Comparison of ENCODE assay signal across 12 cellular contexts in genomic region chr19:49559928-49560327, GRCh38. TPM values are rescaled to one million over a fixed set of nuclear protein-coding genes. Genes with fewer than 3 reads are reported as not detected.
DNase-seq lines count a peak whose midpoint lies in the region; ATAC-seq and TF ChIP-seq lines count a peak whose summit lies in the region.
"Had no signal": no experiment of that assay in that cellular context is flagged by ENCODE, and none has a peak within 500 bp of the region (broad histone marks: within the 10 kb centered on the region; RNA-seq: fewer than 3 reads in every experiment).

No MANE protein-coding gene starts in this region.

- peaks cover 18% of the 10 kb centered on the region for H3K36me3 ChIP-seq in CD8-positive, alpha-beta T cell (ENCODE audit: insufficient read depth, low read length)
- peaks cover 0 to 41% of the 10 kb centered on the region in 2 donors for H3K36me3 ChIP-seq in vagina

- no peaks in the 10 kb centered on the region for H3K27me3 ChIP-seq in CD8-positive, alpha-beta T cell (ENCODE audit: insufficient read depth, low read length)
- H3K27me3 ChIP-seq in dorsolateral prefrontal cortex = no peaks in the 10 kb centered on the region
- no peaks in the 10 kb centered on the region for H3K27me3 ChIP-seq in foreskin keratinocyte
- no peaks in the 10 kb centered on the region for H3K27me3 ChIP-seq in vagina

- intact Hi-C loops in CD8-positive, alpha-beta T cell (cut with DNase I, micrococcal nuclease) = loop anchor here in 1 of 2 experiments (1.0 kb wide), 1 partner anchor 8 kb away; no protein-coding TSS in a partner anchor
- intact Hi-C loops in dorsolateral prefrontal cortex (cut with DNase I) (no loop called here), sciatic nerve (cut with DNase I) (no loop called here), vagina (cut with DNase I) (no loop called here)

- no peak for ATAC-seq in CD8-positive, alpha-beta T cell
- ATAC-seq in WTC11 (no peak), sciatic nerve (peak; percentile 4), GM21515 (IDR thresholded peaks at IDR 0.05; ENCODE audit: unreplicated experiment) (no peak), foreskin keratinocyte (no peak), GM21447 (IDR thresholded peaks at IDR 0.05; ENCODE audit: unreplicated experiment) (no peak)

- POLR2A ChIA-PET in CD8-positive, alpha-beta T cell (lab: Charles Lee) = interaction anchor here (1.5 to 3.0 kb wide), 3 partner anchors 8 to 47 kb away, joined by 3 to 14 read pairs (median 10); partner anchors contain the start of gene FCGRT
- POLR2A ChIA-PET in WTC11 (lab: Charles Lee) = interaction anchor here (0.5 to 1.0 kb wide), 4 partner anchors 60 to 411 kb away, joined by 3 to 9 read pairs (median 4); partner anchors contain the start of gene RRAS

- H3K9me3 Mint-ChIP-seq in CD8-positive, alpha-beta T cell = no peaks in the 10 kb centered on the region
- no peaks in the 10 kb centered on the region for H3K9me3 Mint-ChIP-seq in WTC11

- H3K9me3 ChIP-seq in CD8-positive, alpha-beta T cell (ENCODE audit: low read length) = no peaks in the 10 kb centered on the region
- no peaks in the 10 kb centered on the region for H3K9me3 ChIP-seq in vagina

- H3K27ac Mint-ChIP-seq in CD8-positive, alpha-beta T cell = peak overlapping the region; percentile 95
- peak overlapping the region; percentile 91; the same call in 1 of the 2 replicates for H3K27ac Mint-ChIP-seq in WTC11

- TF ChIP-seq CTCF in CD8-positive, alpha-beta T cell (IDR thresholded peaks at IDR 0.05) = no peak
- TF ChIP-seq CTCF in WTC11 (IDR thresholded peaks at IDR 0.05) = no peak
- TF ChIP-seq CTCF in dorsolateral prefrontal cortex (IDR thresholded peaks at IDR 0.05 in 54 of 56, conservative IDR thresholded peaks at IDR 0.05 in 2 of 56; ENCODE audit: low read depth in 1 of 56, partially characterized antibody in 56 of 56) = no peak
- TF ChIP-seq CTCF in foreskin keratinocyte (conservative IDR thresholded peaks at IDR 0.05) = no peak
- no peak for TF ChIP-seq CTCF in vagina (IDR thresholded peaks at IDR 0.05)

- H3K4me1 Mint-ChIP-seq in CD8-positive, alpha-beta T cell (ENCODE audit: low read depth) = peaks cover 74% of the 10 kb centered on the region
- H3K4me1 Mint-ChIP-seq in WTC11 = peaks cover 24% of the 10 kb centered on the region

- DNase-seq in CD8-positive, alpha-beta T cell = peak in 2 of 7 experiments; percentile 30 to 55
- no peak for DNase-seq in WTC11 (ENCODE audit: low spot score)
- DNase-seq in dorsolateral prefrontal cortex = no peak
- no peak for DNase-seq in sciatic nerve (ENCODE audit: low spot score)
- DNase-seq in foreskin keratinocyte = no peak
- no peak for DNase-seq in vagina (ENCODE audit: extremely low spot score in 2 of 2)
- DNase-seq: foreskin melanocyte, NCI-H1417 treated with DMSO at 0.1 percent for 48 hours, retina had no signal

- no peaks in the 10 kb centered on the region for H3K27me3 Mint-ChIP-seq in CD8-positive, alpha-beta T cell (ENCODE audit: low read depth)
- H3K27me3 Mint-ChIP-seq in WTC11 (ENCODE audit: low read depth) = no peaks in the 10 kb centered on the region

- H3K36me3 Mint-ChIP-seq in CD8-positive, alpha-beta T cell = peaks cover 49% of the 10 kb centered on the region
- H3K36me3 Mint-ChIP-seq in WTC11 = peaks cover 26% of the 10 kb centered on the region

- TF ChIP-seq POLR2A in vagina (IDR thresholded peaks at IDR 0.05) = no peak

- H3K27ac ChIP-seq in CD8-positive, alpha-beta T cell (ENCODE audit: low read depth, low read length) = peak overlapping the region; percentile 71
- peak overlapping the region in 52 of 59 donors; percentile 12 to 88 (median 72) for H3K27ac ChIP-seq in dorsolateral prefrontal cortex
- no peak overlapping the region for H3K27ac ChIP-seq in foreskin keratinocyte
- H3K27ac ChIP-seq in vagina = no peak overlapping the region

- H3K4me3 ChIP-seq in CD8-positive, alpha-beta T cell (ENCODE audit: low read depth, low read length) = peak overlapping the region; percentile 78
- H3K4me3 ChIP-seq in dorsolateral prefrontal cortex = peak overlapping the region in 10 of 59 donors; percentile 0 to 45 (median 23)
- no peak overlapping the region for H3K4me3 ChIP-seq in vagina
- H3K4me3 ChIP-seq: coronary artery had no signal

- H3K4me3 Mint-ChIP-seq in CD8-positive, alpha-beta T cell = peak overlapping the region; percentile 92
- H3K4me3 Mint-ChIP-seq in WTC11 = no peak overlapping the region

- H3K4me1 ChIP-seq in CD8-positive, alpha-beta T cell (ENCODE audit: insufficient read depth, low read length) = peaks cover 90% of the 10 kb centered on the region
- H3K4me1 ChIP-seq in foreskin keratinocyte (peaks cover under 1% of the 10 kb centered on the region), vagina (peaks cover 21% of the 10 kb centered on the region)

- CTCF ChIA-PET in CD8-positive, alpha-beta T cell (lab: Charles Lee) = interaction anchor here (1.1 to 22.2 kb wide), 6 partner anchors 8 to 54 kb away, joined by 3 to 601 read pairs (median 12); partner anchors contain the start of genes NOSIP and PRRG2
- CTCF ChIA-PET in WTC11 (lab: Charles Lee) = interaction anchor here (4.0 to 7.6 kb wide), 2 partner anchors 11 to 13 kb away, joined by 23 to 95 read pairs; no protein-coding TSS in a partner anchor

TF ChIP-seq in WTC11, 78 proteins besides CTCF, POLR2A, EP300 and RAD21 (continues in another document):
- no peak for TF ChIP-seq EMX1 (CRISPR knock-in tag; IDR thresholded peaks at IDR 0.05)
- no peak for TF ChIP-seq MLX (CRISPR knock-in tag; IDR thresholded peaks at IDR 0.05)
- TF ChIP-seq OVOL2 (CRISPR knock-in tag; IDR thresholded peaks at IDR 0.05; ENCODE audit: borderline replicate concordance) = no peak
- no peak for TF ChIP-seq SMAD4 (CRISPR knock-in tag; IDR thresholded peaks at IDR 0.05)
- no peak for TF ChIP-seq GABPB1 (CRISPR knock-in tag; IDR thresholded peaks at IDR 0.05)
- no peak for TF ChIP-seq USF1 (CRISPR knock-in tag; IDR thresholded peaks at IDR 0.05)
- no peak for TF ChIP-seq ZNF396 (CRISPR knock-in tag; IDR thresholded peaks at IDR 0.05; ENCODE audit: borderline replicate concordance)
- TF ChIP-seq ZBTB21 (CRISPR knock-in tag; IDR thresholded peaks at IDR 0.05; ENCODE audit: borderline replicate concordance) = no peak
- no peak for TF ChIP-seq NR3C1 (CRISPR knock-in tag; conservative IDR thresholded peaks at IDR 0.05; ENCODE audit: low read depth)
- no peak for TF ChIP-seq IRF1 (CRISPR knock-in tag; IDR thresholded peaks at IDR 0.05)
- TF ChIP-seq ZNF317 (CRISPR knock-in tag; IDR thresholded peaks at IDR 0.05; ENCODE audit: borderline replicate concordance, low read depth) = no peak
- TF ChIP-seq TEAD1 (CRISPR knock-in tag; IDR thresholded peaks at IDR 0.05) = no peak

RNA-seq across cellular contexts. Expression of gene NOSIP, which starts 20.4 kb away (rescaled TPM):
- total RNA-seq in CD8-positive, alpha-beta T cell = 100 to 1,000 TPM; 103 to 110 TPM
- 82.3 to 97.9 TPM (median 87.6 TPM) in 3 replicates for total RNA-seq in WTC11 (2021)
- total RNA-seq in dorsolateral prefrontal cortex = 10 to 100 TPM; 39.0 to 64.8 (median 49.4) TPM
- total RNA-seq in sciatic nerve = 41.7 TPM
- total RNA-seq in foreskin keratinocyte = 66.3 and 69.4 TPM in 2 replicates
- 83.5 and 92.3 TPM in 2 replicates for polyA plus RNA-seq in foreskin keratinocyte
- 72.2 TPM for total RNA-seq in vagina

RNA-seq across cellular contexts. Expression of gene PRRG2, which starts 21.2 kb away (rescaled TPM):
- total RNA-seq in CD8-positive, alpha-beta T cell = 1 to 10 TPM in 1 of 2 experiments, under 1 TPM in 1; 0.52 to 1.4 TPM
- total RNA-seq in WTC11 (2021) (5.9 to 7.0 TPM (median 6.9 TPM) in 3 replicates), dorsolateral prefrontal cortex (1 to 10 TPM in 50 of 120 experiments, under 1 TPM in 56, not detected in 14; 0.32 to 3.1 (median 0.94) TPM), sciatic nerve (1.7 TPM), foreskin keratinocyte (5.9 and 6.6 TPM in 2 replicates), vagina (5.4 TPM)
- polyA plus RNA-seq in foreskin keratinocyte = 9.3 and 9.5 TPM in 2 replicates

RNA-seq across cellular contexts. Expression of gene PRR12, which starts 31.1 kb away (rescaled TPM):
- total RNA-seq in CD8-positive, alpha-beta T cell = 10 to 100 TPM; 26.2 to 28.9 TPM
- 78.6 to 86.1 TPM (median 83.3 TPM) in 3 replicates for total RNA-seq in WTC11 (2021)
- total RNA-seq in dorsolateral prefrontal cortex = 10 to 100 TPM; 38.2 to 68.5 (median 52.3) TPM
- 37.0 TPM for total RNA-seq in sciatic nerve
- total RNA-seq in foreskin keratinocyte = 5.7 TPM in 2 replicates
- 5.9 and 6.5 TPM in 2 replicates for polyA plus RNA-seq in foreskin keratinocyte
- total RNA-seq in vagina = 15.5 TPM

RNA-seq across cellular contexts. Expression of gene RCN3, which starts 32.1 kb away (rescaled TPM):
- total RNA-seq in CD8-positive, alpha-beta T cell = 1 to 10 TPM; 1.3 to 2.4 TPM
- total RNA-seq in WTC11 (2021) (14.3 to 20.6 TPM (median 20.3 TPM) in 3 replicates), dorsolateral prefrontal cortex (10 to 100 TPM in 49 of 120 experiments, 1 to 10 TPM in 71; 3.0 to 19.9 (median 9.2) TPM), sciatic nerve (48.5 TPM), foreskin keratinocyte (0.71 and 0.92 TPM in 2 replicates), vagina (22.6 TPM)
- 1.6 TPM in 2 replicates for polyA plus RNA-seq in foreskin keratinocyte

RNA-seq across cellular contexts. Expression of gene FCGRT, which starts 47.5 kb away (rescaled TPM):
- total RNA-seq in CD8-positive, alpha-beta T cell = 10 to 100 TPM; 20.1 to 25.5 TPM
- total RNA-seq in WTC11 (2021) = 53.8 to 69.9 TPM (median 61.2 TPM) in 3 replicates
- 100 to 1,000 TPM in 1 of 120 experiments, 10 to 100 TPM in 119; 22.6 to 101 (median 43.4) TPM for total RNA-seq in dorsolateral prefrontal cortex
- total RNA-seq in sciatic nerve = 263 TPM
- 22.2 and 23.5 TPM in 2 replicates for total RNA-seq in foreskin keratinocyte
- 23.7 and 25.6 TPM in 2 replicates for polyA plus RNA-seq in foreskin keratinocyte
- 166 TPM for total RNA-seq in vagina

Comparison
In these comparisons a context has a peak if more than half of its experiments do, and no peak if none do; other contexts are left out.
1. H3K27ac ChIP-seq: peak in CD8-positive, alpha-beta T cell (single experiment) and dorsolateral prefrontal cortex (52 of 59); none in foreskin keratinocyte (single experiment) and vagina (single experiment).